19 cellular contexts compared by ENCODE assay signal in the genomic region with DNA sequence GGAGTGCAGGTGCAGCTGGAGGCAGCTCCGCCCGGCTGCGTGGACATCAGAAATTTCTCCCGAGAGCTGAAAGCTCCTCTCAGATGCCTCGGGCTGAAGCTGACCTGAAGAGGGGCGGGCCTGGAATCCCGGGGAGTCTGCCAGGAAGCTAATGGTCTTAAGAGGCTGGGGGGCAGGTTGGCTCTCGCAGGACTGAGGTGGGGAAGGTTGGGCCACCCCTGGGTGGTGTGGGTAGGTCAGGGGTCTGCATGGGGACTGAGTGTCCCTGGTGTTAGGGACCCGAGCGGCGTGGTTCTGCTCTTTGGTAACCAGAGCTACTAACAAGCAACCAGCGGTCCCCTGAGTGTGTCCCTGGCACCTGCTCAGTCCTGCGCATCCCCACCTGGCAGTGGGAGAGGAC.
"Had no signal": no experiment of that assay in that cellular context is flagged by ENCODE, and none has a peak within 500 bp of the region (broad histone marks: within the 10 kb centered on the region; RNA-seq: fewer than 3 reads in every experiment).

No MANE protein-coding gene starts in this region.

- H3K9me3 Mint-ChIP-seq: memory B cell; mesothelial cell of epicardium; natural killer cell treated with Interleukin-12 subunit alpha and Interleukin-12 subunit beta and Interleukin-15 and Interleukin-18, amount 100 ng/mL, for 72 hours; type B pancreatic cell had no signal

- DNase-seq: colonic mucosa; dermis blood vessel endothelial cell; effector CD8-positive, alpha-beta T cell; hippocampal formation; occipital lobe; small intestine; stimulated activated CD4-positive, alpha-beta T cell treated with anti-CD3 and anti-CD28 coated beads, Interleukin-2, amount 100 ng/mL, for 48 hours; stimulated activated naive CD8-positive, alpha-beta T cell treated with anti-CD3 and anti-CD28 coated beads, Interleukin-15, Interleukin-2, amounts not matched to agents 100 U/mL and 50 U/mL, for 24 hours; thyroid gland had no signal

- H3K27me3 Mint-ChIP-seq: memory B cell; natural killer cell treated with Interleukin-12 subunit alpha and Interleukin-12 subunit beta and Interleukin-15 and Interleukin-18, amount 100 ng/mL, for 72 hours had no signal

- H3K36me3 Mint-ChIP-seq: natural killer cell treated with Interleukin-12 subunit alpha and Interleukin-12 subunit beta and Interleukin-15 and Interleukin-18, amount 100 ng/mL, for 72 hours; type B pancreatic cell had no signal

- ATAC-seq: esophagus mucosa; heart left ventricle; left lung; natural killer cell treated with Interleukin-12 subunit alpha and Interleukin-12 subunit beta and Interleukin-15 and Interleukin-18, amount 100 ng/mL, for 72 hours; pancreas; right cardiac atrium; stimulated activated naive CD8-positive, alpha-beta T cell treated with anti-CD3 and anti-CD28 coated beads, Interleukin-15, Interleukin-2, amounts not matched to agents 100 U/mL and 50 U/mL, for 24 hours had no signal

- H3K27ac Mint-ChIP-seq: memory B cell; mesothelial cell of epicardium; natural killer cell treated with Interleukin-12 subunit alpha and Interleukin-12 subunit beta and Interleukin-15 and Interleukin-18, amount 100 ng/mL, for 72 hours; progenitor cell of endocrine pancreas; type B pancreatic cell had no signal

- H3K4me3 Mint-ChIP-seq: memory B cell; mesothelial cell of epicardium; natural killer cell treated with Interleukin-12 subunit alpha and Interleukin-12 subunit beta and Interleukin-15 and Interleukin-18, amount 100 ng/mL, for 72 hours; type B pancreatic cell had no signal
